In the genomic region with DNA sequence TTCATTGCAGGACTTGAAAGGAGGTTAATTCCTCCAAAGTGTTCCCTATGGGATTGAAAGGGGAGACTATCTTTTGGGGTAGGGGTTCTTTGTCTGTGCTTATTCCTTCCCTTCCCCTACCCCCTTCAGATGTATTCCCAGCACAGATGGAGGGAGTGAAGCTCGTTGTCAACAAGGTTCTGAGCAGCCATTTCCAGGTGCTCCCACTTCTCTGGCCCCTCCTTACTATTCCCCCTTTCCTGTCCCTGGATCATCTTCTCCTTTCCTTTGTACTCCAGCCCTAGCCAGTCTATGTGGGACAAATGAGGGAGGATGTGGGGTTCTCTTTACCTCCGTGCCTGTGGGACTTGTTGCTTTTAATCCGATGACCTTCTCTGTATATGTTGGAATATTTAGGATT, we compare ENCODE assay signal across 10 cellular contexts. TPM values are rescaled to one million over a fixed set of nuclear protein-coding genes. Genes with fewer than 3 reads are reported as not detected.
DNase-seq lines count a peak whose midpoint lies in the region; ATAC-seq and TF ChIP-seq lines count a peak whose summit lies in the region.
"Had no signal": no experiment of that assay in that cellular context is flagged by ENCODE, and none has a peak within 500 bp of the region (broad histone marks: within the 10 kb centered on the region; RNA-seq: fewer than 3 reads in every experiment).

No MANE protein-coding gene starts in this region.

- H3K4me1 ChIP-seq in lower lobe of right lung (peaks cover 26% of the 10 kb centered on the region), vagina (peaks cover 30% of the 10 kb centered on the region)

- H3K27me3 ChIP-seq in lower lobe of right lung (ENCODE audit: low read depth): no peaks in the 10 kb centered on the region
- H3K27me3 ChIP-seq in vagina: no peaks in the 10 kb centered on the region

- DNase-seq in stimulated activated naive CD8-positive, alpha-beta T cell treated with anti-CD3 and anti-CD28 coated beads, Interleukin-15, Interleukin-2, amounts not matched to agents 100 U/mL and 50 U/mL, for 24 hours: no peak
- DNase-seq in astrocyte of the cerebellum (ENCODE audit: low read depth) (no peak), lower lobe of right lung (no peak), vagina (ENCODE audit: extremely low spot score in 2 of 2) (no peak), NCI-H2196 (lab: John Stamatoyannopoulos, UW; ENCODE audit: unreplicated experiment) (no peak)
- no peak for DNase-seq in stimulated activated CD4-positive, alpha-beta T cell treated with anti-CD3 and anti-CD28 coated beads, Interleukin-15, amount 100 ng/mL, for 24 hours
- DNase-seq: NCI-H226 had no signal

- H3K4me3 Mint-ChIP-seq in stimulated activated naive CD8-positive, alpha-beta T cell treated with anti-CD3 and anti-CD28 coated beads, Interleukin-15, Interleukin-2, amounts not matched to agents 100 ng/mL and 50 ng/mL, for 24 hours: peak overlapping the region; percentile 97

- TF ChIP-seq POLR2A in vagina (IDR thresholded peaks at IDR 0.05): no peak

- peaks cover 33% of the 10 kb centered on the region for H3K4me1 Mint-ChIP-seq in stimulated activated naive CD8-positive, alpha-beta T cell treated with anti-CD3 and anti-CD28 coated beads, Interleukin-15, Interleukin-2, amounts not matched to agents 100 ng/mL and 50 ng/mL, for 24 hours (ENCODE audit: low read depth)

- H3K9me3 ChIP-seq in lower lobe of right lung (no peaks in the 10 kb centered on the region), vagina (no peaks in the 10 kb centered on the region)

- no peaks in the 10 kb centered on the region for H3K9me3 Mint-ChIP-seq in stimulated activated naive CD8-positive, alpha-beta T cell treated with anti-CD3 and anti-CD28 coated beads, Interleukin-15, Interleukin-2, amounts not matched to agents 100 ng/mL and 50 ng/mL, for 24 hours

- H3K4me3 ChIP-seq in astrocyte of the cerebellum (ENCODE audit: low read depth, low read length): peak overlapping the region; percentile 88
- peak overlapping the region; percentile 70 for H3K4me3 ChIP-seq in lower lobe of right lung
- peak overlapping the region; percentile 73 to 88 for H3K4me3 ChIP-seq in vagina

- TF ChIP-seq CTCF in astrocyte of the cerebellum (IDR thresholded peaks at IDR 0.05; ENCODE audit: low read depth, low read length, missing control alignments): no peak
- TF ChIP-seq CTCF in lower lobe of right lung (IDR thresholded peaks at IDR 0.05): no peak
- no peak for TF ChIP-seq CTCF in vagina (IDR thresholded peaks at IDR 0.05)

- H3K36me3 ChIP-seq in lower lobe of right lung (peaks cover 20% of the 10 kb centered on the region), vagina (peaks cover 0 to 15% of the 10 kb centered on the region in 2 donors)

- intact Hi-C loops in lower lobe of right lung (cut with DNase I): no loop called here
- intact Hi-C loops in vagina (cut with DNase I): loop anchor here (5.0 kb wide), 1 partner anchor 156 kb away; no protein-coding TSS in a partner anchor

- H3K36me3 Mint-ChIP-seq in stimulated activated naive CD8-positive, alpha-beta T cell treated with anti-CD3 and anti-CD28 coated beads, Interleukin-15, Interleukin-2, amounts not matched to agents 100 ng/mL and 50 ng/mL, for 24 hours (ENCODE audit: low read depth): peaks cover 15% of the 10 kb centered on the region

- H3K27ac ChIP-seq in lower lobe of right lung: no peak overlapping the region
- H3K27ac ChIP-seq in vagina: peak overlapping the region; percentile 80

- in situ Hi-C loops in astrocyte of the cerebellum (cut with HindIII; ENCODE audit: low sequenced_read_pairs): no loop called here

- no peak for ATAC-seq in stimulated activated naive CD8-positive, alpha-beta T cell treated with anti-CD3 and anti-CD28 coated beads, Interleukin-15, Interleukin-2, amounts not matched to agents 100 U/mL and 50 U/mL, for 24 hours
- ATAC-seq in lower lobe of right lung (no peak), GM18861 (IDR thresholded peaks at IDR 0.05; ENCODE audit: unreplicated experiment) (no peak)

- H3K27me3 Mint-ChIP-seq in stimulated activated naive CD8-positive, alpha-beta T cell treated with anti-CD3 and anti-CD28 coated beads, Interleukin-15, Interleukin-2, amounts not matched to agents 100 ng/mL and 50 ng/mL, for 24 hours: peaks cover 4% of the 10 kb centered on the region

- H3K27ac Mint-ChIP-seq in stimulated activated naive CD8-positive, alpha-beta T cell treated with anti-CD3 and anti-CD28 coated beads, Interleukin-15, Interleukin-2, amounts not matched to agents 100 ng/mL and 50 ng/mL, for 24 hours: peak overlapping the region; percentile 98

RNA-seq across cellular contexts. Expression of a gene that starts 0.9 kb away (rescaled TPM):
- total RNA-seq in lower lobe of right lung (11.6 TPM), vagina (15.0 TPM)

RNA-seq across cellular contexts. Expression of a gene that starts 3.3 kb away (rescaled TPM):
- total RNA-seq in lower lobe of right lung (not detected), vagina (not detected)
- total RNA-seq: lung microvascular endothelial cell had no signal

RNA-seq across cellular contexts. Expression of a gene that starts 11.2 kb away (rescaled TPM):
- total RNA-seq in lower lobe of right lung: not detected
- total RNA-seq in vagina: not detected
- total RNA-seq: lung microvascular endothelial cell had no signal

RNA-seq across cellular contexts. Expression of a gene that starts 11.7 kb away (rescaled TPM):
- total RNA-seq in lower lobe of right lung: 283 TPM
- 64.8 TPM for total RNA-seq in vagina
- total RNA-seq: lung microvascular endothelial cell had no signal

RNA-seq across cellular contexts. Expression of a gene that starts 24.6 kb away (rescaled TPM):
- total RNA-seq in lower lobe of right lung (66.3 TPM), vagina (104 TPM)
